In genomic region chr6:128505603-128506002, GRCh38 we compare ENCODE assay signal across 15 cellular contexts. TPM values are rescaled to one million over a fixed set of nuclear protein-coding genes. Genes with fewer than 3 reads are reported as not detected.
DNase-seq lines count a peak whose midpoint lies in the region; ATAC-seq, FAIRE-seq and TF ChIP-seq lines count a peak whose summit lies in the region.
"Had no signal": no experiment of that assay in that cellular context is flagged by ENCODE, and none has a peak within 500 bp of the region (broad histone marks: within the 10 kb centered on the region; RNA-seq: fewer than 3 reads in every experiment).

No MANE protein-coding gene starts in this region.

- intact Hi-C loops in PC-3 (cut with micrococcal nuclease), result no loop called here

- peaks cover 45% of the 10 kb centered on the region for H3K4me1 Mint-ChIP-seq in endodermal cell
- H3K4me1 Mint-ChIP-seq in nephron progenitor cell, result peaks cover 26% of the 10 kb centered on the region

- BruUV-seq in PC-3 (replicated peaks; lab: Mats Ljungman, UMichigan), result no TSS peak

- CTCF ChIA-PET in PC-3 (lab: Charles Lee), result no interaction called here

- peaks cover 8% of the 10 kb centered on the region for H3F3A ChIP-seq in PC-3 (ENCODE audit: low read length, unreplicated experiment)

- H3K36me3 ChIP-seq in PC-3 (ENCODE audit: low read depth, low read length), result no peaks in the 10 kb centered on the region
- no peaks in the 10 kb centered on the region for H3K36me3 ChIP-seq in endodermal cell (ENCODE audit: control insufficient read depth, insufficient read depth, low read length)
- H3K36me3 ChIP-seq: BLaER1 treated with 17β-estradiol and CSF1 and Interleukin-3, amounts not matched to agents 10 nM and 100 nM; HAP-1 had no signal

- TF ChIP-seq CTCF in PC-3 (conservative IDR thresholded peaks at IDR 0.05; ENCODE audit: low read depth, low read length) (no peak), endodermal cell (conservative IDR thresholded peaks at IDR 0.05) (no peak), nephron progenitor cell (IDR thresholded peaks at IDR 0.05) (no peak), foreskin fibroblast (IDR thresholded peaks at IDR 0.05; ENCODE audit: low read depth, low read length) (no peak)

- no peak overlapping the region for H2AFZ ChIP-seq in PC-3 (ENCODE audit: low read length)

- H3K27me3 ChIP-seq in PC-3 (ENCODE audit: low read length) (no peaks in the 10 kb centered on the region), endodermal cell (ENCODE audit: control insufficient read depth, insufficient read depth, low read length, poor library complexity, severe bottlenecking) (no peaks in the 10 kb centered on the region)
- H3K27me3 ChIP-seq: BLaER1 treated with 17β-estradiol and CSF1 and Interleukin-3, amounts not matched to agents 10 nM and 100 nM had no signal

- H3K9me2 ChIP-seq in PC-3 (replicated peaks; ENCODE audit: low read length), result no peaks in the 10 kb centered on the region

- H3K27me3 Mint-ChIP-seq in endodermal cell (ENCODE audit: insufficient read depth) (no peaks in the 10 kb centered on the region), nephron progenitor cell (ENCODE audit: low read depth, poor library complexity) (no peaks in the 10 kb centered on the region)

- POLR2A ChIA-PET in PC-3 (lab: Charles Lee; ENCODE audit: unreplicated experiment), result no interaction called here

- H3K9me3 ChIP-seq in PC-3 (ENCODE audit: low read length) (no peaks in the 10 kb centered on the region), endodermal cell (ENCODE audit: control insufficient read depth, low read length) (no peaks in the 10 kb centered on the region)
- H3K9me3 ChIP-seq: BLaER1 treated with 17β-estradiol and CSF1 and Interleukin-3, amounts not matched to agents 10 nM and 100 nM; HAP-1 had no signal

- no peaks in the 10 kb centered on the region for H3K9me3 Mint-ChIP-seq in endodermal cell
- no peaks in the 10 kb centered on the region for H3K9me3 Mint-ChIP-seq in nephron progenitor cell

- WGBS in endodermal cell (ENCODE audit: insufficient coverage in 1 of 2, insufficient read length in 1 of 2), 2 experiments, result 93 to 94% methylated on average over 1 to 2 of the region's 2 CpGs

- H3K4me3 ChIP-seq in PC-3 (ENCODE audit: low read length) (no peak overlapping the region), endodermal cell (ENCODE audit: low read length) (peak overlapping the region; percentile 16), foreskin fibroblast (ENCODE audit: low read depth in 1 of 2, low read length in 2 of 2) (no peak overlapping the region)
- H3K4me3 ChIP-seq: BLaER1 treated with 17β-estradiol and CSF1 and Interleukin-3, amounts not matched to agents 10 nM and 100 nM; HAP-1 had no signal

- H3K9ac ChIP-seq in PC-3 (ENCODE audit: low read length), result peak overlapping the region; percentile 14; the same call in 1 of the 2 replicates
- H3K9ac ChIP-seq in endodermal cell (ENCODE audit: extremely low read depth, low read length, poor library complexity, severe bottlenecking), result no peak overlapping the region
- H3K9ac ChIP-seq: BLaER1 treated with 17β-estradiol and CSF1 and Interleukin-3, amounts not matched to agents 10 nM and 100 nM had no signal

- H3K36me3 Mint-ChIP-seq in endodermal cell (ENCODE audit: low read depth), result no peaks in the 10 kb centered on the region
- no peaks in the 10 kb centered on the region for H3K36me3 Mint-ChIP-seq in nephron progenitor cell (ENCODE audit: low read depth)

- no peak for DNase-seq in PC-3
- no peak for DNase-seq in endodermal cell
- DNase-seq in nephron progenitor cell, result no peak
- DNase-seq in foreskin fibroblast, result no peak
- no peak for DNase-seq in GM12892 (ENCODE audit: insufficient read length)
- no peak for DNase-seq in COLO668 (lab: John Stamatoyannopoulos, UW; ENCODE audit: unreplicated experiment)
- no peak for DNase-seq in HuH-7.5 (ENCODE audit: low spot score)
- DNase-seq: NCI-H1436; NCI-H2081 treated with DMSO at 0.1 percent for 48 hours; NCI-H226; NCI-H526; NK-92 treated with Interleukin-12 subunit alpha and Interleukin-12 subunit beta, amount 100 ng/mL, for 24 hours; OCI-M1 had no signal

- H3K27ac ChIP-seq in PC-3 (ENCODE audit: low read length), result peak overlapping the region; percentile 89
- no peak overlapping the region for H3K27ac ChIP-seq in endodermal cell (ENCODE audit: low read depth, low read length)
- H3K27ac ChIP-seq: BLaER1 treated with 17β-estradiol and CSF1 and Interleukin-3, amounts not matched to agents 10 nM and 100 nM had no signal

- H3K79me2 ChIP-seq in PC-3 (ENCODE audit: low read length), result peaks cover 79% of the 10 kb centered on the region

- H3K4me3 Mint-ChIP-seq in endodermal cell, result no peak overlapping the region
- no peak overlapping the region for H3K4me3 Mint-ChIP-seq in nephron progenitor cell

- H3K4me1 ChIP-seq in PC-3 (ENCODE audit: insufficient read depth, low read length) (peaks cover 86% of the 10 kb centered on the region), endodermal cell (ENCODE audit: control insufficient read depth, insufficient read depth, low read length) (peaks cover 18% of the 10 kb centered on the region)

- 0 out of 2 replicates have a peak, but pooled peaks cover 3% of the 10 kb centered on the region for H4K20me1 ChIP-seq in PC-3 (ENCODE audit: low read length)
- H4K20me1 ChIP-seq: BLaER1 treated with 17β-estradiol and CSF1 and Interleukin-3, amounts not matched to agents 10 nM and 100 nM had no signal

- H3K4me2 ChIP-seq in PC-3 (ENCODE audit: low read length), result peak overlapping the region; percentile 42; the same call in 1 of the 2 replicates

- FAIRE-seq in GM12892 (lab: Jason Lieb, UNC), result no peak

- no peak for ATAC-seq in PC-3

- TF ChIP-seq POLR2A in GM12892 (IDR thresholded peaks at IDR 0.05; ENCODE audit: low read depth, low read length), result no peak

- H3K27ac Mint-ChIP-seq in endodermal cell, result no peak overlapping the region
- H3K27ac Mint-ChIP-seq in nephron progenitor cell, result peak overlapping the region; percentile 18

RNA-seq across cellular contexts. Expression of gene PTPRK, which starts 14.8 kb away (rescaled TPM):
- total RNA-seq in PC-3 (2014; rRNA removed) (53.8 and 64.7 TPM in 2 replicates), endodermal cell (10 to 100 TPM; 46.4 to 57.6 TPM)
- polyA plus RNA-seq in endodermal cell (2013, experiment 1 of 2), result 31.9 TPM
- 29.8 TPM for polyA plus RNA-seq in endodermal cell (2013, experiment 2 of 2)
- polyA plus RNA-seq in GM12892 (2012; ENCODE audit: missing spikeins), result 0.28 TPM
